ENCODE assay signal across 13 cellular contexts in genomic region chrX:356385-357034, GRCh38. TPM values are rescaled to one million over a fixed set of nuclear protein-coding genes. Genes with fewer than 3 reads are reported as not detected.
DNase-seq lines count a peak whose midpoint lies in the region; ATAC-seq and TF ChIP-seq lines count a peak whose summit lies in the region.
"Had no signal": no experiment of that assay in that cellular context is flagged by ENCODE, and none has a peak within 500 bp of the region (broad histone marks: within the 10 kb centered on the region; RNA-seq: fewer than 3 reads in every experiment).

No MANE protein-coding gene starts in this region.

- H3K27ac Mint-ChIP-seq in CD4-positive, alpha-beta memory T cell = peak overlapping the region; percentile 73 to 97 (median 94)
- H3K27ac Mint-ChIP-seq in HFFc6 = peak overlapping the region; percentile 31; the same call in 1 of the 2 replicates
- H3K27ac Mint-ChIP-seq in activated naive CD8-positive, alpha-beta T cell treated with anti-CD3 and anti-CD28 coated beads, Interleukin-2, amount 50 U/mL, for 24 hours = peak overlapping the region; percentile 90
- peak overlapping the region; percentile 58 to 85 for H3K27ac Mint-ChIP-seq in natural killer cell
- H3K27ac Mint-ChIP-seq: memory B cell had no signal

- peaks cover 2 to 22% (median 14%) of the 10 kb centered on the region in 8 donors for H3K9me3 Mint-ChIP-seq in CD4-positive, alpha-beta memory T cell
- H3K9me3 Mint-ChIP-seq in HFFc6 (peaks cover 30% of the 10 kb centered on the region), natural killer cell (no peaks in the 10 kb centered on the region)
- peaks cover 5% of the 10 kb centered on the region for H3K9me3 Mint-ChIP-seq in activated naive CD8-positive, alpha-beta T cell treated with anti-CD3 and anti-CD28 coated beads, Interleukin-2, amount 50 U/mL, for 24 hours

- H3K27me3 ChIP-seq in CD4-positive, alpha-beta memory T cell (ENCODE audit: insufficient read depth, low read length) = no peaks in the 10 kb centered on the region
- H3K27me3 ChIP-seq: SJSA1 had no signal

- H3K4me3 Mint-ChIP-seq in CD4-positive, alpha-beta memory T cell = peak overlapping the region in 4 of 8 donors; percentile 28 to 52 (median 41)
- no peak overlapping the region for H3K4me3 Mint-ChIP-seq in HFFc6
- peak overlapping the region; percentile 29 for H3K4me3 Mint-ChIP-seq in activated naive CD8-positive, alpha-beta T cell treated with anti-CD3 and anti-CD28 coated beads, Interleukin-2, amount 50 U/mL, for 24 hours
- no peak overlapping the region for H3K4me3 Mint-ChIP-seq in natural killer cell
- H3K4me3 Mint-ChIP-seq: brain, memory B cell had no signal

- H3K27me3 Mint-ChIP-seq in CD4-positive, alpha-beta memory T cell = no peaks in the 10 kb centered on the region
- H3K27me3 Mint-ChIP-seq in HFFc6 (ENCODE audit: insufficient read depth) = 0 out of 2 replicates have a peak, but pooled peaks cover 2% of the 10 kb centered on the region
- H3K27me3 Mint-ChIP-seq in activated naive CD8-positive, alpha-beta T cell treated with anti-CD3 and anti-CD28 coated beads, Interleukin-2, amount 50 U/mL, for 24 hours = no peaks in the 10 kb centered on the region
- H3K27me3 Mint-ChIP-seq in natural killer cell (ENCODE audit: low read depth in 2 of 2) = no peaks in the 10 kb centered on the region
- H3K27me3 Mint-ChIP-seq: brain, memory B cell had no signal

- H3K9me3 ChIP-seq in CD4-positive, alpha-beta memory T cell (ENCODE audit: control insufficient read depth in 1 of 2, low read length in 2 of 2) = no peaks in the 10 kb centered on the region

- no peak for DNase-seq in CD4-positive, alpha-beta memory T cell
- DNase-seq in HFFc6 (peak; percentile 70), natural killer cell (no peak), NCI-H2171 (lab: John Stamatoyannopoulos, UW) (no peak), NCI-H2029 (lab: John Stamatoyannopoulos, UW) (no peak)
- no peak for DNase-seq in activated naive CD8-positive, alpha-beta T cell treated with anti-CD3 and anti-CD28 coated beads, Interleukin-2, amount 50 U/mL, for 24 hours
- DNase-seq in central memory CD4-positive, alpha-beta T cell = no peak
- DNase-seq: hippocampal formation, NCI-H510A treated with DMSO at 0.1 percent for 48 hours had no signal

- no peak overlapping the region for H3K4me3 ChIP-seq in CD4-positive, alpha-beta memory T cell (ENCODE audit: low read length in 2 of 2)
- H3K4me3 ChIP-seq: SJSA1 had no signal

- no peaks in the 10 kb centered on the region for H3K36me3 ChIP-seq in CD4-positive, alpha-beta memory T cell (ENCODE audit: insufficient read depth, low read length)

- H3K36me3 Mint-ChIP-seq in CD4-positive, alpha-beta memory T cell = peaks cover 24 to 34% of the 10 kb centered on the region in 2 donors
- H3K36me3 Mint-ChIP-seq in HFFc6 (ENCODE audit: low read depth) (peaks cover 34% of the 10 kb centered on the region), natural killer cell (no peaks in the 10 kb centered on the region)
- H3K36me3 Mint-ChIP-seq in activated naive CD8-positive, alpha-beta T cell treated with anti-CD3 and anti-CD28 coated beads, Interleukin-2, amount 50 U/mL, for 24 hours (ENCODE audit: low read depth) = peaks cover 49% of the 10 kb centered on the region

- CTCF ChIA-PET in CD4-positive, alpha-beta memory T cell (lab: Charles Lee; ENCODE audit: partially characterized antibody) = no interaction called here

- no peak overlapping the region for H3K27ac ChIP-seq in CD4-positive, alpha-beta memory T cell (ENCODE audit: low read depth, low read length)
- H3K27ac ChIP-seq: SJSA1 had no signal

- POLR2A ChIA-PET in CD4-positive, alpha-beta memory T cell (lab: Charles Lee; ENCODE audit: partially characterized antibody) = no interaction called here

- intact Hi-C loops in CD4-positive, alpha-beta memory T cell (cut with micrococcal nuclease) = loop anchor here (1.0 to 2.0 kb wide), 2 partner anchors 31 to 38 kb away; partner anchors contain the start of gene GTPBP6
- intact Hi-C loops in natural killer cell (cut with micrococcal nuclease) = no loop called here

- ATAC-seq in activated naive CD8-positive, alpha-beta T cell treated with anti-CD3 and anti-CD28 coated beads, Interleukin-2, amount 50 U/mL, for 24 hours = no peak
- ATAC-seq in natural killer cell (peak; percentile 35 to 49 (median 36)), GM18519 (IDR thresholded peaks at IDR 0.05; ENCODE audit: low FRiP score, unreplicated experiment) (no peak)

- H3K4me1 ChIP-seq in CD4-positive, alpha-beta memory T cell (ENCODE audit: insufficient read depth, low read length) = peaks cover 15% of the 10 kb centered on the region
- H3K4me1 ChIP-seq: SJSA1 had no signal

- peaks cover 17 to 33% (median 22%) of the 10 kb centered on the region in 4 donors for H3K4me1 Mint-ChIP-seq in CD4-positive, alpha-beta memory T cell
- peaks cover 18% of the 10 kb centered on the region for H3K4me1 Mint-ChIP-seq in HFFc6 (ENCODE audit: low read depth)
- peaks cover 20% of the 10 kb centered on the region for H3K4me1 Mint-ChIP-seq in activated naive CD8-positive, alpha-beta T cell treated with anti-CD3 and anti-CD28 coated beads, Interleukin-2, amount 50 U/mL, for 24 hours
- H3K4me1 Mint-ChIP-seq in natural killer cell = peaks cover 15 to 29% of the 10 kb centered on the region in 2 donors
- H3K4me1 Mint-ChIP-seq: brain, memory B cell had no signal

- no peak for TF ChIP-seq CTCF in HFFc6 (IDR thresholded peaks at IDR 0.05)
- no peak for TF ChIP-seq CTCF in natural killer cell (IDR thresholded peaks at IDR 0.05)

RNA-seq across cellular contexts. Expression of gene PPP2R3B, which starts 30.2 kb away (rescaled TPM):
- 10 to 100 TPM; 42.3 to 45.2 TPM for total RNA-seq in CD4-positive, alpha-beta memory T cell
- polyA plus RNA-seq in CD4-positive, alpha-beta memory T cell = 1 to 10 TPM; 8.0 to 8.4 TPM
- 10 to 100 TPM; 11.7 to 20.5 (median 13.9) TPM for total RNA-seq in HFFc6 (2021; fragmentation: NEBNext Ultra II Directional; extraction: Animal tissue kit (Norgen Biotek cat#: 25700))
- total RNA-seq in natural killer cell = 10 to 100 TPM; 14.0 to 19.4 (median 14.6) TPM

RNA-seq across cellular contexts. Expression of gene GTPBP6, which starts 37.9 kb away (rescaled TPM):
- 10 to 100 TPM; 77.1 to 79.3 TPM for total RNA-seq in CD4-positive, alpha-beta memory T cell
- 10 to 100 TPM; 34.8 to 49.4 TPM for polyA plus RNA-seq in CD4-positive, alpha-beta memory T cell
- total RNA-seq in HFFc6 (2021; fragmentation: NEBNext Ultra II Directional; extraction: Animal tissue kit (Norgen Biotek cat#: 25700)) = 10 to 100 TPM; 35.1 to 40.2 (median 37.4) TPM
- 10 to 100 TPM; 46.9 to 62.8 (median 49.8) TPM for total RNA-seq in natural killer cell

Comparison
In these comparisons a context has a peak if more than half of its experiments do, and no peak if none do; other contexts are left out.
1. H3K27ac Mint-ChIP-seq: peak in every context shown above with its lines; median percentile 94 in CD4-positive, alpha-beta memory T cell; 90 in activated naive CD8-positive, alpha-beta T cell treated with anti-CD3 and anti-CD28 coated beads, Interleukin-2, amount 50 U/mL, for 24 hours; 72 in natural killer cell; 31 in HFFc6.
2. ATAC-seq: peak in natural killer cell (3 of 3); none in activated naive CD8-positive, alpha-beta T cell treated with anti-CD3 and anti-CD28 coated beads, Interleukin-2, amount 50 U/mL, for 24 hours (single experiment) and GM18519 (single experiment).